Comparison of ENCODE assay signal across 20 cellular contexts in the genomic region with DNA sequence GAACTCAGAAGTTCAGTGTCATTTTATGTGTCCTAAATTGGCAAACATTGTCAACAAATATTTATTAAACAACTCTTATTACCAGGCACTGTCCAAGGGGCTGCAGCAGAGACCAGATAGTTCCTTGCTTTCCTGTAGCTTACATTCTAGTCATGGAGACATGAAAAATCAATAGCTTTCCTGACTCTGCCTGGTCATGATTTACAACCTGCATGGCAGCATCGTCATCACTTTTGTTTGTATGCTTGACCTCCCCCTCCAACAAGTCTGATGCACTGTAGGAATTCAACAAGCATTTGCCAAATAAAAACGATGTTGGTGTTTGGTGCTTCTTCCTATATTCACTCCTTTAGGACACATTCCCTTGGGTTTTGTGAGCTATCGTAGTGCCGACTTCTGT.
A peak's percentile ranks its signal among the peaks of the same experiment; 100 is the strongest.
DNase-seq lines count a peak whose midpoint lies in the region; ATAC-seq, FAIRE-seq and TF ChIP-seq lines count a peak whose summit lies in the region.
"Had no signal": no experiment of that assay in that cellular context is flagged by ENCODE, and none has a peak within 500 bp of the region (broad histone marks: within the 10 kb centered on the region; RNA-seq: fewer than 3 reads in every experiment).

No MANE protein-coding gene starts in this region.

- H3K4me3 Mint-ChIP-seq in WTC11, result no peak overlapping the region
- H3K4me3 Mint-ChIP-seq: activated CD8-positive, alpha-beta memory T cell treated with anti-CD3 and anti-CD28 coated beads, Interleukin-2, amount 10 ng/mL, durations not matched to agents 7 days and 5 days; natural killer cell treated with Interleukin-12 subunit alpha and Interleukin-12 subunit beta and Interleukin-15 and Interleukin-18, amount 100 ng/mL, for 72 hours; stimulated activated naive CD8-positive, alpha-beta T cell treated with anti-CD3 and anti-CD28 coated beads, Interleukin-15, Interleukin-2, amounts not matched to agents 100 ng/mL and 50 ng/mL, for 24 hours had no signal

- H3K27ac ChIP-seq in HUES48 (ENCODE audit: low read depth, low read length) (peak overlapping the region; percentile 21), HepG2 (ENCODE audit: extremely low read length, insufficient read depth, low read length) (no peak overlapping the region), gastrocnemius medialis (peak overlapping the region; percentile 81 to 88 (median 86)), brain microvascular endothelial cell (no peak overlapping the region)
- H3K27ac ChIP-seq: PC-9 had no signal

- TF ChIP-seq POLR2A in HepG2 (IDR thresholded peaks at IDR 0.05; ENCODE audit: insufficient read depth in 1 of 2, low read depth in 2 of 2, low read length in 2 of 2), result no peak
- TF ChIP-seq POLR2A in gastrocnemius medialis (IDR thresholded peaks at IDR 0.05), result no peak

- no peak overlapping the region for H3K4me3 ChIP-seq in HUES48 (ENCODE audit: low read depth, low read length)
- H3K4me3 ChIP-seq in HepG2 (replicated peaks in 1 of 3; ENCODE audit: insufficient read depth in 1 of 3, low read depth in 2 of 3, low read length in 3 of 3), result no peak overlapping the region
- no peak overlapping the region for H3K4me3 ChIP-seq in gastrocnemius medialis
- H3K4me3 ChIP-seq in brain microvascular endothelial cell (ENCODE audit: low read depth, low read length), result no peak overlapping the region
- H3K4me3 ChIP-seq: PC-9 had no signal

- H3K4me2 ChIP-seq in HepG2 (ENCODE audit: low read depth, low read length), result no peak overlapping the region
- H3K4me2 ChIP-seq: PC-9, SK-N-SH had no signal

- peaks cover 45% of the 10 kb centered on the region for H3K4me1 Mint-ChIP-seq in WTC11
- H3K4me1 Mint-ChIP-seq: activated CD8-positive, alpha-beta memory T cell treated with anti-CD3 and anti-CD28 coated beads, Interleukin-2, amount 10 ng/mL, durations not matched to agents 7 days and 5 days had no signal

- peak overlapping the region; percentile 55; the same call in 1 of the 2 replicates for H3K27ac Mint-ChIP-seq in WTC11
- H3K27ac Mint-ChIP-seq: activated CD8-positive, alpha-beta memory T cell treated with anti-CD3 and anti-CD28 coated beads, Interleukin-2, amount 10 ng/mL, durations not matched to agents 7 days and 5 days; natural killer cell treated with Interleukin-12 subunit alpha and Interleukin-12 subunit beta and Interleukin-15 and Interleukin-18, amount 100 ng/mL, for 72 hours; stimulated activated naive CD8-positive, alpha-beta T cell treated with anti-CD3 and anti-CD28 coated beads, Interleukin-15, Interleukin-2, amounts not matched to agents 100 ng/mL and 50 ng/mL, for 24 hours had no signal

- H2AFZ ChIP-seq in HepG2 (ENCODE audit: low read length), result no peak overlapping the region
- H2AFZ ChIP-seq: PC-9 had no signal

- no peak for TF ChIP-seq RAD21 in HepG2 (CRISPR knock-in tag; IDR thresholded peaks at IDR 0.05)

- in situ Hi-C loops in HepG2 (cut with HindIII; ENCODE audit: extremely low pct_ligation_motif_present, low pct_unique_long_range_greater_than_20kb) (no loop called here), gastrocnemius medialis (cut with MboI; ENCODE audit: low sequenced_read_pairs in 4 of 4) (no loop called here), brain microvascular endothelial cell (cut with HindIII; ENCODE audit: low pct_ligation_motif_present, low sequenced_read_pairs) (no loop called here)

- DNase-seq in WTC11 (ENCODE audit: low spot score) (no peak), HepG2 (ENCODE audit: low spot score) (no peak), gastrocnemius medialis (no peak), brain microvascular endothelial cell (no peak), mesenteric fat pad (ENCODE audit: low spot score) (no peak)
- DNase-seq: activated CD4-positive, CD25-positive, alpha-beta regulatory T cell treated with anti-CD3 and anti-CD28 coated beads, Interleukin-2, amount 50 U/mL, for 72 hours; activated CD8-positive, alpha-beta memory T cell treated with anti-CD3 and anti-CD28 coated beads, Interleukin-2, amount 10 ng/mL, durations not matched to agents 7 days and 5 days; activated gamma-delta T cell; HCEC 1CT; NCI-H187 treated with DMSO at 0.1 percent for 48 hours; NCI-H774; PC-9; SK-N-SH; T-helper 9 cell had no signal

- intact Hi-C loops in HepG2 (cut with micrococcal nuclease; ENCODE audit: unreplicated experiment), result no loop called here
- intact Hi-C loops in gastrocnemius medialis (cut with DNase I; ENCODE audit: low total_unique reads), result loop anchor here (5.0 kb wide), 1 partner anchor 116 kb away; no protein-coding TSS in a partner anchor

- POLR2A ChIA-PET in WTC11 (lab: Charles Lee), result no interaction called here
- POLR2A ChIA-PET in HepG2 (lab: Yijun Ruan, JAX), result no interaction called here

- TF ChIP-seq CTCF in WTC11 (IDR thresholded peaks at IDR 0.05) (no peak), HepG2 (CRISPR knock-in tag; IDR thresholded peaks at IDR 0.05) (no peak), gastrocnemius medialis (IDR thresholded peaks at IDR 0.05 in 4 of 5, conservative IDR thresholded peaks at IDR 0.05 in 1 of 5) (no peak), brain microvascular endothelial cell (IDR thresholded peaks at IDR 0.05; ENCODE audit: low read depth, low read length, missing control alignments) (no peak)

- 97% methylated on average over 4 of the region's 4 CpGs for whole genome bisulfite sequencing in HepG2 (ENCODE audit: low lambda C conversion rate)

- H3K9me3 Mint-ChIP-seq in WTC11, result no peaks in the 10 kb centered on the region
- H3K9me3 Mint-ChIP-seq: natural killer cell treated with Interleukin-12 subunit alpha and Interleukin-12 subunit beta and Interleukin-15 and Interleukin-18, amount 100 ng/mL, for 72 hours; stimulated activated naive CD8-positive, alpha-beta T cell treated with anti-CD3 and anti-CD28 coated beads, Interleukin-15, Interleukin-2, amounts not matched to agents 100 ng/mL and 50 ng/mL, for 24 hours had no signal

- no peaks in the 10 kb centered on the region for H3K36me3 Mint-ChIP-seq in WTC11
- H3K36me3 Mint-ChIP-seq: natural killer cell treated with Interleukin-12 subunit alpha and Interleukin-12 subunit beta and Interleukin-15 and Interleukin-18, amount 100 ng/mL, for 72 hours had no signal

- H3K27me3 ChIP-seq in HUES48 (ENCODE audit: control insufficient read depth, insufficient read depth, low read length), result no peaks in the 10 kb centered on the region
- no peaks in the 10 kb centered on the region for H3K27me3 ChIP-seq in HepG2 (ENCODE audit: control insufficient read depth in 1 of 2, insufficient read depth in 2 of 2, low read length in 2 of 2)
- no peaks in the 10 kb centered on the region for H3K27me3 ChIP-seq in gastrocnemius medialis
- H3K27me3 ChIP-seq in brain microvascular endothelial cell (replicated peaks), result no peaks in the 10 kb centered on the region

- H3K9me3 ChIP-seq in HUES48 (ENCODE audit: control insufficient read depth, insufficient read depth, low read length) (no peaks in the 10 kb centered on the region), HepG2 (ENCODE audit: low read length) (no peaks in the 10 kb centered on the region), gastrocnemius medialis (no peaks in the 10 kb centered on the region)
- H3K9me3 ChIP-seq: SK-N-SH had no signal

- H3K36me3 ChIP-seq in HUES48 (ENCODE audit: control insufficient read depth, insufficient read depth, low read length), result no peaks in the 10 kb centered on the region
- peaks cover 0 to 3% of the 10 kb centered on the region in 2 experiments; a peak in 2 of 5 replicates for H3K36me3 ChIP-seq in HepG2 (replicated peaks in 1 of 2; ENCODE audit: control insufficient read depth in 1 of 2, insufficient read depth in 2 of 2, low read length in 2 of 2)
- no peaks in the 10 kb centered on the region for H3K36me3 ChIP-seq in gastrocnemius medialis
- H3K36me3 ChIP-seq in brain microvascular endothelial cell (replicated peaks), result no peaks in the 10 kb centered on the region

- TF ChIP-seq EP300 in HepG2 (IDR thresholded peaks at IDR 0.05; ENCODE audit: low read depth in 2 of 2, low read length in 2 of 2), result no peak
- TF ChIP-seq EP300 in HepG2 (CRISPR knock-in tag; IDR thresholded peaks at IDR 0.05; ENCODE audit: borderline replicate concordance), result no peak

- H3K4me1 ChIP-seq in HUES48 (ENCODE audit: control insufficient read depth, insufficient read depth, low read length) (peaks cover 23% of the 10 kb centered on the region), HepG2 (ENCODE audit: insufficient read depth, low read length) (peaks cover 52% of the 10 kb centered on the region), gastrocnemius medialis (peaks cover 63 to 76% of the 10 kb centered on the region in 2 donors)

- FAIRE-seq in HepG2 (lab: Jason Lieb, UNC), result peak; percentile 40
- FAIRE-seq: GM19239 had no signal

- no peak for ATAC-seq in WTC11
- no peak for ATAC-seq in HepG2
- no peak for ATAC-seq in gastrocnemius medialis
- ATAC-seq in GM21447 (IDR thresholded peaks at IDR 0.05; ENCODE audit: unreplicated experiment), result no peak
- ATAC-seq in HG03108 (IDR thresholded peaks at IDR 0.05; ENCODE audit: unreplicated experiment), result no peak
- ATAC-seq: activated CD8-positive, alpha-beta memory T cell treated with anti-CD3 and anti-CD28 coated beads, Interleukin-2, amount 10 ng/mL, durations not matched to agents 7 days and 5 days; natural killer cell treated with Interleukin-12 subunit alpha and Interleukin-12 subunit beta and Interleukin-15 and Interleukin-18, amount 100 ng/mL, for 72 hours had no signal

- no peak overlapping the region for H3K9ac ChIP-seq in HUES48 (ENCODE audit: low read depth, low read length)
- H3K9ac ChIP-seq in HepG2 (ENCODE audit: insufficient read depth, low read depth, low read length), result no peak overlapping the region
- H3K9ac ChIP-seq: SK-N-SH had no signal

- CTCF ChIA-PET in WTC11 (lab: Charles Lee), result interaction anchor here (1.0 to 1.7 kb wide), 3 partner anchors 10 to 231 kb away, joined by 3 to 4 read pairs (median 3); no protein-coding TSS in a partner anchor
- CTCF ChIA-PET in HepG2 (lab: Yijun Ruan, JAX; ENCODE audit: low intra/inter-chr PET ratio, low total read pairs), result no interaction called here

- H4K20me1 ChIP-seq in HepG2 (ENCODE audit: insufficient read depth, low read length), result no peaks in the 10 kb centered on the region

- no TSS peak for BruUV-seq in HepG2 (replicated peaks; lab: Mats Ljungman, UMichigan)

- no peaks in the 10 kb centered on the region for H3K79me2 ChIP-seq in HepG2 (ENCODE audit: insufficient read depth, low read length)

- no peaks in the 10 kb centered on the region for H3K27me3 Mint-ChIP-seq in WTC11 (ENCODE audit: low read depth)
- H3K27me3 Mint-ChIP-seq: activated CD8-positive, alpha-beta memory T cell treated with anti-CD3 and anti-CD28 coated beads, Interleukin-2, amount 10 ng/mL, durations not matched to agents 7 days and 5 days; natural killer cell treated with Interleukin-12 subunit alpha and Interleukin-12 subunit beta and Interleukin-15 and Interleukin-18, amount 100 ng/mL, for 72 hours; stimulated activated naive CD8-positive, alpha-beta T cell treated with anti-CD3 and anti-CD28 coated beads, Interleukin-15, Interleukin-2, amounts not matched to agents 100 ng/mL and 50 ng/mL, for 24 hours had no signal

TF ChIP-seq in WTC11, 78 proteins besides CTCF, POLR2A, EP300 and RAD21 (continues in another document):
- no peak for TF ChIP-seq MXD4 (CRISPR knock-in tag; IDR thresholded peaks at IDR 0.05; ENCODE audit: borderline replicate concordance)

TF ChIP-seq in HepG2, 621 proteins besides CTCF, POLR2A, EP300 and RAD21 (continues in another document):
- no peak for TF ChIP-seq NFIB (CRISPR knock-in tag; IDR thresholded peaks at IDR 0.05; ENCODE audit: borderline replicate concordance)

Comparison
In these comparisons a context has a peak if more than half of its experiments do, and no peak if none do; other contexts are left out.
1. H3K27ac ChIP-seq: peak in HUES48 (single experiment) and gastrocnemius medialis (4 of 4); none in HepG2 (single experiment) and brain microvascular endothelial cell (single experiment).